Comparison of ENCODE assay signal across 8 cellular contexts in the genomic region with DNA sequence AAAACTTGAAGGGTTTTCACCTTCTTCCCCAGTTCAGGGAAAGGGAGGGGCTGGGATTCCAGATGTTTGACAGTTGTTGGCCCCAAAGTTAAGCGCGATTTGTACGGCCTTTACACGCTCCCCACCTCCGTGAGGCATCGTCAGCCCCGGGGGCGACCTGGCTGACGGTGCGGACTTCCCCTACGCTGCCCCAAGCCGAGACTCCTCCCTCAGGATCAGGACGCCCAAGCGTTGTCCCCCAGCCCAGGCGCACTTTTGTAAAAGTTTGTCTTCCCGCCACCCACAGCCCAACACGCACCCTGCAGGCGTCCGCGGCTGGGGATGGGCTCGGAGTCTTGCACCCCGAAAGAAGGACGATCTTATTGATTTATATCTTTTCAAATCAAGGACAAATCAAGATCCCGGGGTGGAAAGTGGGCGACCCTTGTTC. TPM values are rescaled to one million over a fixed set of nuclear protein-coding genes. Genes with fewer than 3 reads are reported as not detected.
DNase-seq lines count a peak whose midpoint lies in the region; ATAC-seq and TF ChIP-seq lines count a peak whose summit lies in the region.

No MANE protein-coding gene starts in this region.

- no peaks in the 10 kb centered on the region for H3K27me3 ChIP-seq in right lobe of liver

- WGBS in right lobe of liver (ENCODE audit: insufficient coverage, low coverage, low lambda C conversion rate, missing lambda C conversion rate): 3% methylated on average over 6 of the region's 25 CpGs

- peaks cover 0 to 15% (median 0%) of the 10 kb centered on the region in 4 donors for H3K4me1 ChIP-seq in right lobe of liver

- peaks cover 75% of the 10 kb centered on the region for H3K36me3 Mint-ChIP-seq in dendritic cell treated with granulocyte-macrophage colony-stimulating factor and Interleukin-4, amounts not matched to agents 40 ng/mL and 50 ng/mL, for 4 days (ENCODE audit: low read depth)

- peak overlapping the region; percentile 97 for H3K27ac Mint-ChIP-seq in dendritic cell treated with granulocyte-macrophage colony-stimulating factor and Interleukin-4, amounts not matched to agents 40 ng/mL and 50 ng/mL, for 4 days

- no peaks in the 10 kb centered on the region for H3K9me3 ChIP-seq in right lobe of liver

- intact Hi-C loops in dendritic cell treated with granulocyte-macrophage colony-stimulating factor and Interleukin-4, amounts not matched to agents 40 ng/mL and 50 ng/mL, for 4 days (cut with micrococcal nuclease): loop anchor here (1.0 to 5.0 kb wide), 4 partner anchors 47 to 196 kb away; no protein-coding TSS in a partner anchor
- intact Hi-C loops in right lobe of liver (cut with DNase I): no loop called here

- DNase-seq in SKM-1 (lab: John Stamatoyannopoulos, UW; ENCODE audit: unreplicated experiment) (peak; percentile 8), SKM-1 treated with dmso at 0.1 percent for 144 hours (lab: John Stamatoyannopoulos, UW; ENCODE audit: unreplicated experiment) (no peak), right lobe of liver (peak; percentile 55 to 62 (median 60)), NOMO-1 (lab: John Stamatoyannopoulos, UW; ENCODE audit: unreplicated experiment in 2 of 2) (no peak)
- DNase-seq in activated CD4-positive, alpha-beta T cell treated with anti-CD3 and anti-CD28 coated beads for 1 hour: peak; percentile 10
- DNase-seq in stimulated activated CD4-positive, alpha-beta T cell treated with anti-CD3 and anti-CD28 coated beads, TNF-alpha, amount 100 ng/mL, for 4 hours (ENCODE audit: low read depth in 3 of 3): peak; percentile 13 to 19 (median 15)

- TF ChIP-seq CTCF in right lobe of liver (IDR thresholded peaks at IDR 0.05): no peak

- H3K4me3 ChIP-seq in right lobe of liver: peak overlapping the region; percentile 77 to 85 (median 80)

- H3K36me3 ChIP-seq in right lobe of liver: no peaks in the 10 kb centered on the region

- peak overlapping the region; percentile 91 for H3K4me3 Mint-ChIP-seq in dendritic cell treated with granulocyte-macrophage colony-stimulating factor and Interleukin-4, amounts not matched to agents 40 ng/mL and 50 ng/mL, for 4 days

- no peak for TF ChIP-seq POLR2A in right lobe of liver (IDR thresholded peaks at IDR 0.05)

- peak overlapping the region; percentile 45 to 66 (median 55) for H3K27ac ChIP-seq in right lobe of liver

- H3K27me3 Mint-ChIP-seq in dendritic cell treated with granulocyte-macrophage colony-stimulating factor and Interleukin-4, amounts not matched to agents 40 ng/mL and 50 ng/mL, for 4 days: no peaks in the 10 kb centered on the region

- peak; percentile 60 for ATAC-seq in HG03354 (IDR thresholded peaks at IDR 0.05; ENCODE audit: poor library complexity, severe bottlenecking, unreplicated experiment)
- peak; percentile 53 to 74 (median 65) for ATAC-seq in right lobe of liver

- H3K9me3 Mint-ChIP-seq in dendritic cell treated with granulocyte-macrophage colony-stimulating factor and Interleukin-4, amounts not matched to agents 40 ng/mL and 50 ng/mL, for 4 days: no peaks in the 10 kb centered on the region

- peaks cover 64% of the 10 kb centered on the region for H3K4me1 Mint-ChIP-seq in dendritic cell treated with granulocyte-macrophage colony-stimulating factor and Interleukin-4, amounts not matched to agents 40 ng/mL and 50 ng/mL, for 4 days (ENCODE audit: low read depth)

RNA-seq across cellular contexts. Expression of a gene that starts 0.7 kb away (rescaled TPM):
- 1 to 10 TPM; 1.0 to 2.4 (median 1.7) TPM for total RNA-seq in right lobe of liver

RNA-seq across cellular contexts. Expression of a gene that starts 4.8 kb away (rescaled TPM):
- total RNA-seq in right lobe of liver: not detected

RNA-seq across cellular contexts. Expression of a gene that starts 44.4 kb away (rescaled TPM):
- total RNA-seq in right lobe of liver: 1 to 10 TPM; 4.9 to 7.7 (median 6.8) TPM

Comparison
In these comparisons a context has a peak if more than half of its experiments do, and no peak if none do; other contexts are left out.
1. DNase-seq: peak in SKM-1 (single experiment), activated CD4-positive, alpha-beta T cell treated with anti-CD3 and anti-CD28 coated beads for 1 hour (single experiment), right lobe of liver (3 of 3) and stimulated activated CD4-positive, alpha-beta T cell treated with anti-CD3 and anti-CD28 coated beads, TNF-alpha, amount 100 ng/mL, for 4 hours (3 of 3); none in SKM-1 treated with dmso at 0.1 percent for 144 hours (single experiment) and NOMO-1 (0 of 2).